In genomic region chr6:33621396-33622388, GRCh38 we compare ENCODE assay signal across 8 cellular contexts. TPM values are rescaled to one million over a fixed set of nuclear protein-coding genes. Genes with fewer than 3 reads are reported as not detected.
A peak's percentile ranks its signal among the peaks of the same experiment; 100 is the strongest.
DNase-seq lines count a peak whose midpoint lies in the region; ATAC-seq and TF ChIP-seq lines count a peak whose summit lies in the region.

No MANE protein-coding gene starts in this region.

- peaks cover 15% of the 10 kb centered on the region for H3K4me1 ChIP-seq in OCI-LY3 (ENCODE audit: low read length)
- H3K4me1 ChIP-seq in iPS DF 6.9 (ENCODE audit: control insufficient read depth, insufficient read depth, low read length) = peaks cover 10% of the 10 kb centered on the region

- H3K9me3 Mint-ChIP-seq in activated naive CD4-positive, alpha-beta T cell treated with anti-CD3 and anti-CD28 coated beads, Interleukin-2, amount 50 U/mL, for 72 hours = no peaks in the 10 kb centered on the region

- DNase-seq in NCI-H510A treated with DMSO at 0.1 percent for 48 hours (lab: John Stamatoyannopoulos, UW) (peak; percentile 79), NCI-H510A (lab: John Stamatoyannopoulos, UW) (no peak), iPS DF 6.9 (ENCODE audit: low read depth, low spot score) (no peak), globus pallidus (ENCODE audit: low spot score) (no peak)
- DNase-seq in activated naive CD4-positive, alpha-beta T cell treated with anti-CD3 and anti-CD28 coated beads, Interleukin-2, amount 50 U/mL, for 72 hours (ENCODE audit: low spot score in 2 of 2) = peak; percentile 35 to 60
- peak; percentile 47 for DNase-seq in stimulated activated CD4-positive, alpha-beta T cell treated with anti-CD3 and anti-CD28 coated beads, Interleukin-12 subunit alpha, Interleukin-12 subunit beta, amount 100 ng/mL, for 4 hours

- TF ChIP-seq CTCF in OCI-LY3 (IDR thresholded peaks at IDR 0.05; ENCODE audit: low read depth, low read length) = no peak

- peaks cover 31% of the 10 kb centered on the region for H3K79me2 ChIP-seq in OCI-LY3 (ENCODE audit: low read length)

- peaks cover 12 to 19% of the 10 kb centered on the region in 2 donors for H3K36me3 Mint-ChIP-seq in activated naive CD4-positive, alpha-beta T cell treated with anti-CD3 and anti-CD28 coated beads, Interleukin-2, amount 50 U/mL, for 72 hours

- ATAC-seq in HG03064 (IDR thresholded peaks at IDR 0.05; ENCODE audit: low read depth, unreplicated experiment) = peak; percentile 15
- ATAC-seq in activated naive CD4-positive, alpha-beta T cell treated with anti-CD3 and anti-CD28 coated beads, Interleukin-2, amount 50 U/mL, for 72 hours = peak; percentile 35 to 36

- H3K27ac ChIP-seq in OCI-LY3 (ENCODE audit: low read length) (peak overlapping the region; percentile 59), iPS DF 6.9 (ENCODE audit: low read length) (no peak overlapping the region)

- H3K4me2 ChIP-seq in OCI-LY3 (ENCODE audit: low read length) = peak overlapping the region; percentile 95

- H3K27ac Mint-ChIP-seq in activated naive CD4-positive, alpha-beta T cell treated with anti-CD3 and anti-CD28 coated beads, Interleukin-2, amount 50 U/mL, for 72 hours = peak overlapping the region; percentile 81 to 93

- peaks cover 7% of the 10 kb centered on the region for H3K36me3 ChIP-seq in OCI-LY3 (replicated peaks; ENCODE audit: low read depth, low read length)
- H3K36me3 ChIP-seq in iPS DF 6.9 (ENCODE audit: control insufficient read depth, insufficient read depth, low read length) = no peaks in the 10 kb centered on the region

- H2AFZ ChIP-seq in OCI-LY3 (ENCODE audit: low read depth, low read length) = peak overlapping the region; percentile 57; the same call in 1 of the 2 replicates

- peaks cover 20% of the 10 kb centered on the region for H4K20me1 ChIP-seq in OCI-LY3 (ENCODE audit: insufficient read depth, low read length)

- H3K27me3 ChIP-seq in OCI-LY3 (ENCODE audit: low read depth, low read length) (no peaks in the 10 kb centered on the region), iPS DF 6.9 (ENCODE audit: control insufficient read depth, insufficient read depth, low read length) (no peaks in the 10 kb centered on the region)

- WGBS in iPS DF 6.9 (ENCODE audit: insufficient coverage, insufficient read length) = no CpG with 5 or more reads among the region's 71 CpGs

- H3K9ac ChIP-seq in OCI-LY3 (ENCODE audit: low read length) = peak overlapping the region; percentile 98

- H3K9me3 ChIP-seq in OCI-LY3 (ENCODE audit: insufficient read depth, low read length) = no peaks in the 10 kb centered on the region
- H3K9me3 ChIP-seq in iPS DF 6.9 (ENCODE audit: control insufficient read depth, insufficient read depth, low read length) = no peaks in the 10 kb centered on the region

- H3K4me3 ChIP-seq in OCI-LY3 (ENCODE audit: low read length) (peak overlapping the region; percentile 97), iPS DF 6.9 (ENCODE audit: low read length) (peak overlapping the region; percentile 44)

RNA-seq across cellular contexts. Expression of gene ITPR3, which starts 0.6 kb away (rescaled TPM):
- total RNA-seq in activated naive CD4-positive, alpha-beta T cell treated with anti-CD3 and anti-CD28 coated beads, Interleukin-2, amount 50 U/mL, for 72 hours = 10 to 100 TPM; 39.2 to 50.8 TPM

RNA-seq across cellular contexts. Expression of gene BAK1, which starts 41.6 kb away (rescaled TPM):
- total RNA-seq in activated naive CD4-positive, alpha-beta T cell treated with anti-CD3 and anti-CD28 coated beads, Interleukin-2, amount 50 U/mL, for 72 hours = 10 to 100 TPM; 43.8 to 57.0 TPM

Comparison
In these comparisons a context has a peak if more than half of its experiments do, and no peak if none do; other contexts are left out.
1. DNase-seq: peak in NCI-H510A treated with DMSO at 0.1 percent for 48 hours (single experiment), activated naive CD4-positive, alpha-beta T cell treated with anti-CD3 and anti-CD28 coated beads, Interleukin-2, amount 50 U/mL, for 72 hours (2 of 2) and stimulated activated CD4-positive, alpha-beta T cell treated with anti-CD3 and anti-CD28 coated beads, Interleukin-12 subunit alpha, Interleukin-12 subunit beta, amount 100 ng/mL, for 4 hours (single experiment); none in NCI-H510A (single experiment), iPS DF 6.9 (single experiment) and globus pallidus (single experiment).